1 cellular context compared by ENCODE assay signal in the genomic region with DNA sequence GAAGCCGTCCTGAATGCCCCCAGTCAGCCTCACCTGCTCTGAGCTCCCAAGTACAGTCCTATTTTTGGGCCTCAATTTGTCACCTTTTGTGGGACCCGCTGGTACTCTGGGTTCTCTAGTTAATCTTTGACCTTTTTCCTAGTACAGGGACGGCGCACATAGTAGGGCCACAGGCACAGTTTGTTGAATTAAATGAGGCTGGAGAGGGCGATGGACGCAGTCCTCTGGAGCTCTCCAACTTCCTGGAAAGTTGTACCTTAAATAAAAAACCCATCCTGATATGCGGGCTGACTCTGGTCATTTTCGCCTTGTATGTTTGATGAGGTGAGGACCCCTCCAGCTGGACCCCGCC.
TF ChIP-seq lines count a peak whose summit lies in the region.

No MANE protein-coding gene starts in this region.

TF ChIP-seq in GM23338, 12 proteins besides CTCF, POLR2A, EP300 and RAD21 (continued from another document):
- TF ChIP-seq, protein P1, sequence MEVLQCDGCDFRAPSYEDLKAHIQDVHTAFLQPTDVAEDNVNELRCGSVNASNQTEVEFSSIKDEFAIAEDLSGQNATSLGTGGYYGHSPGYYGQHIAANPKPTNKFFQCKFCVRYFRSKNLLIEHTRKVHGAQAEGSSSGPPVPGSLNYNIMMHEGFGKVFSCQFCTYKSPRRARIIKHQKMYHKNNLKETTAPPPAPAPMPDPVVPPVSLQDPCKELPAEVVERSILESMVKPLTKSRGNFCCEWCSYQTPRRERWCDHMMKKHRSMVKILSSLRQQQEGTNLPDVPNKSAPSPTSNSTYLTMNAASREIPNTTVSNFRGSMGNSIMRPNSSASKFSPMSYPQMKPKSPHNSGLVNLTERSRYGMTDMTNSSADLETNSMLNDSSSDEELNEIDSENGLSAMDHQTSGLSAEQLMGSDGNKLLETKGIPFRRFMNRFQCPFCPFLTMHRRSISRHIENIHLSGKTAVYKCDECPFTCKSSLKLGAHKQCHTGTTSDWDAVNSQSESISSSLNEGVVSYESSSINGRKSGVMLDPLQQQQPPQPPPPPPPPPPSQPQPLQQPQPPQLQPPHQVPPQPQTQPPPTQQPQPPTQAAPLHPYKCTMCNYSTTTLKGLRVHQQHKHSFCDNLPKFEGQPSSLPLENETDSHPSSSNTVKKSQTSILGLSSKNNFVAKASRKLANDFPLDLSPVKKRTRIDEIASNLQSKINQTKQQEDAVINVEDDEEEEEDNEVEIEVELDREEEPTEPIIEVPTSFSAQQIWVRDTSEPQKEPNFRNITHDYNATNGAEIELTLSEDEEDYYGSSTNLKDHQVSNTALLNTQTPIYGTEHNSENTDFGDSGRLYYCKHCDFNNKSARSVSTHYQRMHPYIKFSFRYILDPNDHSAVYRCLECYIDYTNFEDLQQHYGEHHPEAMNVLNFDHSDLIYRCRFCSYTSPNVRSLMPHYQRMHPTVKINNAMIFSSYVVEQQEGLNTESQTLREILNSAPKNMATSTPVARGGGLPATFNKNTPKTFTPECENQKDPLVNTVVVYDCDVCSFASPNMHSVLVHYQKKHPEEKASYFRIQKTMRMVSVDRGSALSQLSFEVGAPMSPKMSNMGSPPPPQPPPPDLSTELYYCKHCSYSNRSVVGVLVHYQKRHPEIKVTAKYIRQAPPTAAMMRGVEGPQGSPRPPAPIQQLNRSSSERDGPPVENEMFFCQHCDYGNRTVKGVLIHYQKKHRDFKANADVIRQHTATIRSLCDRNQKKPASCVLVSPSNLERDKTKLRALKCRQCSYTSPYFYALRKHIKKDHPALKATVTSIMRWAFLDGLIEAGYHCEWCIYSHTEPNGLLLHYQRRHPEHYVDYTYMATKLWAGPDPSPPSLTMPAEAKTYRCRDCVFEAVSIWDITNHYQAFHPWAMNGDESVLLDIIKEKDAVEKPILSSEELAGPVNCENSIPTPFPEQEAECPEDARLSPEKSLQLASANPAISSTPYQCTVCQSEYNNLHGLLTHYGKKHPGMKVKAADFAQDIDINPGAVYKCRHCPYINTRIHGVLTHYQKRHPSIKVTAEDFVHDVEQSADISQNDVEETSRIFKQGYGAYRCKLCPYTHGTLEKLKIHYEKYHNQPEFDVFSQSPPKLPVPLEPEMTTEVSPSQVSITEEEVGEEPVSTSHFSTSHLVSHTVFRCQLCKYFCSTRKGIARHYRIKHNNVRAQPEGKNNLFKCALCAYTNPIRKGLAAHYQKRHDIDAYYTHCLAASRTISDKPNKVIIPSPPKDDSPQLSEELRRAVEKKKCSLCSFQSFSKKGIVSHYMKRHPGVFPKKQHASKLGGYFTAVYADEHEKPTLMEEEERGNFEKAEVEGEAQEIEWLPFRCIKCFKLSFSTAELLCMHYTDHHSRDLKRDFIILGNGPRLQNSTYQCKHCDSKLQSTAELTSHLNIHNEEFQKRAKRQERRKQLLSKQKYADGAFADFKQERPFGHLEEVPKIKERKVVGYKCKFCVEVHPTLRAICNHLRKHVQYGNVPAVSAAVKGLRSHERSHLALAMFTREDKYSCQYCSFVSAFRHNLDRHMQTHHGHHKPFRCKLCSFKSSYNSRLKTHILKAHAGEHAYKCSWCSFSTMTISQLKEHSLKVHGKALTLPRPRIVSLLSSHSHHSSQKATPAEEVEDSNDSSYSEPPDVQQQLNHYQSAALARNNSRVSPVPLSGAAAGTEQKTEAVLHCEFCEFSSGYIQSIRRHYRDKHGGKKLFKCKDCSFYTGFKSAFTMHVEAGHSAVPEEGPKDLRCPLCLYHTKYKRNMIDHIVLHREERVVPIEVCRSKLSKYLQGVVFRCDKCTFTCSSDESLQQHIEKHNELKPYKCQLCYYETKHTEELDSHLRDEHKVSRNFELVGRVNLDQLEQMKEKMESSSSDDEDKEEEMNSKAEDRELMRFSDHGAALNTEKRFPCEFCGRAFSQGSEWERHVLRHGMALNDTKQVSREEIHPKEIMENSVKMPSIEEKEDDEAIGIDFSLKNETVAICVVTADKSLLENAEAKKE (CRISPR knock-in tag; IDR thresholded peaks at IDR 0.05) = no peak
- no peak for TF ChIP-seq POLR2AphosphoS5 (IDR thresholded peaks at IDR 0.05; ENCODE audit: low read depth)
- no peak for TF ChIP-seq CREB1 (CRISPR knock-in tag; IDR thresholded peaks at IDR 0.05; ENCODE audit: low read depth)
- TF ChIP-seq EZH2 (IDR thresholded peaks at IDR 0.05; ENCODE audit: low read depth, unreplicated experiment) = no peak
- no peak for TF ChIP-seq JUNB (IDR thresholded peaks at IDR 0.05; ENCODE audit: unreplicated experiment)
- TF ChIP-seq STAT1 (IDR thresholded peaks at IDR 0.05; ENCODE audit: unreplicated experiment) = no peak
